In the genomic region with DNA sequence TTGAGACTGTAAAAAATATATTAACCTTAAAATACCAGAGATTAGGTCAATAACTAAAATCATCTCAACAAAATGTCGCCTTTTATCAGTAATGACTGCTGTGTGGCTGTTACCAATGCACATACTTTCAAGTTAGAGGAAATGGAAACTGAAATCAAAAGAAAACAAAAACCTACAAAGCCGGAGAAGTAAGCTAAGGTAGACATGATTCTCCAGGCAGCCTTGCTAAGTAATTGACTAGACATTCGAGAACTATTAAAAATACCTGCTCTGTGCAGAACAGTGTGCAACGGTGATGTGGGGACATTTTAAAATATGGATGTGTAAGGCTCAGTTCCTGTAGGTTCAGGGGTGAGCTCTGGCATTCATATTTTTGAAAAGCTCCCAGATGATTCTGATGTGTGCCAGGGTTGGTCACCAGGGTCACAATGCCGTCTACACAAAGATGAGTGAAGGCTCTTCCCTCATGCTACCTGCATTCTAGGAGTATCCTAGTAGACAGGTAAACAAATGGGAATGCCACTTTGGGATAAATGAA, we compare ENCODE assay signal across 8 cellular contexts. TPM values are rescaled to one million over a fixed set of nuclear protein-coding genes. Genes with fewer than 3 reads are reported as not detected.
A peak's percentile ranks its signal among the peaks of the same experiment; 100 is the strongest.
DNase-seq lines count a peak whose midpoint lies in the region; ATAC-seq and TF ChIP-seq lines count a peak whose summit lies in the region.

No MANE protein-coding gene starts in this region.

- H3K9me3 ChIP-seq in A673 (ENCODE audit: low read depth, low read length, poor library complexity, severe bottlenecking) (no peaks in the 10 kb centered on the region), lung (ENCODE audit: control insufficient read depth in 2 of 2, insufficient read depth in 1 of 2, low read length in 1 of 2) (no peaks in the 10 kb centered on the region), uterus (no peaks in the 10 kb centered on the region)

- H3K27me3 ChIP-seq in A673 (replicated peaks; ENCODE audit: insufficient read depth, low read depth, low read length, poor library complexity): no peaks in the 10 kb centered on the region
- H3K27me3 ChIP-seq in lung (ENCODE audit: control insufficient read depth, insufficient read depth): no peaks in the 10 kb centered on the region
- H3K27me3 ChIP-seq in uterus: no peaks in the 10 kb centered on the region

- H3K36me3 ChIP-seq in A673 (ENCODE audit: insufficient read depth, low read length, poor library complexity, severe bottlenecking) (no peaks in the 10 kb centered on the region), lung (ENCODE audit: control insufficient read depth in 2 of 2, insufficient read depth in 2 of 2, low read length in 2 of 2) (no peaks in the 10 kb centered on the region), uterus (no peaks in the 10 kb centered on the region)

- POLR2A ChIA-PET in A673 (lab: Charles Lee; ENCODE audit: low non-redundant PET): no interaction called here

- DNase-seq in A673 (ENCODE audit: low spot score): no peak
- DNase-seq in lung (ENCODE audit: low spot score): no peak
- DNase-seq in uterus: no peak
- DNase-seq in amygdala (lab: John Stamatoyannopoulos, UW): no peak
- DNase-seq in SIG-M5 (lab: John Stamatoyannopoulos, UW): no peak

- H3K27ac ChIP-seq in A673 (ENCODE audit: low read depth, low read length, poor library complexity, severe bottlenecking) (no peak overlapping the region), angular gyrus (ENCODE audit: low read depth, low read length) (peak overlapping the region; percentile 29), lung (ENCODE audit: low read depth in 1 of 2, low read length in 1 of 2) (peak overlapping the region in 1 of 2 donors; percentile 98), uterus (peak overlapping the region; percentile 86 to 90)

- intact Hi-C loops in A673 (cut with micrococcal nuclease; ENCODE audit: unreplicated experiment): no loop called here
- intact Hi-C loops in uterus (cut with DNase I; ENCODE audit: low total_unique reads): no loop called here

- TF ChIP-seq POLR2A in uterus (IDR thresholded peaks at IDR 0.05): no peak

- 29 to 32% methylated on average over 5 of the region's 5 CpGs for WGBS in lung, 2 donors

- H3K4me1 ChIP-seq in A673 (ENCODE audit: insufficient read depth, low read length, poor library complexity, severe bottlenecking) (no peaks in the 10 kb centered on the region), lung (ENCODE audit: control insufficient read depth in 2 of 2, insufficient read depth in 2 of 2, low read length in 2 of 2) (peaks cover 0 to 2% of the 10 kb centered on the region in 2 donors), uterus (no peaks in the 10 kb centered on the region)

- ATAC-seq in GM19351 (IDR thresholded peaks at IDR 0.05; ENCODE audit: unreplicated experiment): peak; percentile 50
- ATAC-seq in HG03469 (IDR thresholded peaks at IDR 0.05; ENCODE audit: unreplicated experiment): peak; percentile 20
- peak; percentile 42 for ATAC-seq in lung (ENCODE audit: insufficient read depth, low FRiP score)

- TF ChIP-seq CTCF in A673 (conservative IDR thresholded peaks at IDR 0.05; ENCODE audit: low read depth, low read length): no peak
- TF ChIP-seq CTCF in lung (IDR thresholded peaks at IDR 0.05; ENCODE audit: control extremely low read depth, extremely low read depth): no peak
- TF ChIP-seq CTCF in uterus (IDR thresholded peaks at IDR 0.05): no peak

- H3K4me3 ChIP-seq in A673 (ENCODE audit: low read depth, low read length, poor library complexity, severe bottlenecking) (peak overlapping the region; percentile 47), lung (peak overlapping the region; percentile 70), uterus (peak overlapping the region; percentile 67 to 83)

- no TSS peak for BruUV-seq in A673 (replicated peaks; lab: Mats Ljungman, UMichigan)

- CTCF ChIA-PET in A673 (lab: Charles Lee): no interaction called here

RNA-seq across cellular contexts. Expression of a gene that starts 0.6 kb away (rescaled TPM):
- total RNA-seq in A673 (2021) (0.13 TPM in 1 of 2 replicates, not detected in the other), lung (10 to 100 TPM; 13.0 to 17.4 TPM), uterus (10 to 100 TPM in 2 of 4 donors, 1 to 10 TPM in 2; 6.5 to 16.9 (median 11.4) TPM)
- polyA plus RNA-seq in lung: 10 to 100 TPM in 1 of 2 donors, 1 to 10 TPM in 1; 3.7 to 20.1 TPM

RNA-seq across cellular contexts. Expression of a gene that starts 30.7 kb away (rescaled TPM):
- 2.4 and 2.6 TPM in 2 replicates for total RNA-seq in A673 (2021)
- total RNA-seq in lung: 10 to 100 TPM; 16.8 to 20.0 TPM
- polyA plus RNA-seq in lung: 10 to 100 TPM; 18.5 to 21.8 TPM
- 10 to 100 TPM in 1 of 4 donors, 1 to 10 TPM in 3; 3.6 to 14.5 (median 6.1) TPM for total RNA-seq in uterus
